20 cellular contexts compared by ENCODE assay signal in the genomic region with DNA sequence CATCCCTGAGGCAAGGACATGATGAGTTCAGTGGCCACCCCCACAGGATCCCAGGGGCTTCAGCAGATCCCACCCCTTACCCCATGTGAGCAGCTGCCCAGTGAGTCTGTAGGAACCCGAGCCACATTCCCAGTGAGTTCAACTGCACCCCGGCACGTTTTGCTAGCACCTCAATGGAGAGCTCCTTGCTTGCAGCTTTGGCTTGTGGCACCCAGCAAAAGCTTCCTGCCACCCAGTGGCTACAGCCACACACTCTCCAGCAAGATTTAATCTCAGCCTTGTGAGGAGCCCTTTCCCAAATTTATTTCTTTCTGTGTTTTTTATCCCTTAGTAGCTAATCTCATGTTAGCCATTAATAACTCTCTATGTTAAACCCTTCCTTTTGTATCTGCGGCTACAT.
A peak's percentile ranks its signal among the peaks of the same experiment; 100 is the strongest.
DNase-seq lines count a peak whose midpoint lies in the region; ATAC-seq and TF ChIP-seq lines count a peak whose summit lies in the region.
"Had no signal": no experiment of that assay in that cellular context is flagged by ENCODE, and none has a peak within 500 bp of the region (broad histone marks: within the 10 kb centered on the region; RNA-seq: fewer than 3 reads in every experiment).

No MANE protein-coding gene starts in this region.

- DNase-seq in GM03348 (ENCODE audit: low spot score) (peak; percentile 20), RWPE2 (ENCODE audit: low spot score) (no peak), OCI-M2 (lab: John Stamatoyannopoulos, UW; ENCODE audit: unreplicated experiment) (no peak)
- DNase-seq: activated CD8-positive, alpha-beta T cell treated with anti-CD3 and anti-CD28 coated beads for 36 hours; activated naive CD4-positive, alpha-beta T cell treated with anti-CD3 and anti-CD28 coated beads, Interleukin-2, amount 10 ng/mL, durations not matched to agents 7 days and 5 days; activated T-cell treated with anti-CD3 and anti-CD28 coated beads, Interleukin-2, amount 50 U/mL, for 24 hours; aorta; effector CD4-positive, alpha-beta T cell; left ventricle myocardium inferior; NCI-H1048; NCI-H187 treated with DMSO at 0.1 percent for 48 hours; NCI-H345; RPMI8226; T1000; uterus had no signal

- no peak overlapping the region for H3K4me3 ChIP-seq in RWPE2 (ENCODE audit: severe bottlenecking)
- no peak overlapping the region for H3K4me3 ChIP-seq in iPS-20b (ENCODE audit: low read length)
- H3K4me3 ChIP-seq: left ventricle myocardium inferior, uterus had no signal

- H3K4me1 ChIP-seq in RWPE2 (ENCODE audit: insufficient read depth, poor library complexity, severe bottlenecking) = peaks cover 6% of the 10 kb centered on the region
- H3K4me1 ChIP-seq in iPS-20b (ENCODE audit: insufficient read depth, low read length) = no peaks in the 10 kb centered on the region
- H3K4me1 ChIP-seq: left ventricle myocardium inferior, uterus had no signal

- H3K27ac ChIP-seq in RWPE2 (ENCODE audit: poor library complexity, severe bottlenecking) (no peak overlapping the region), iPS-20b (ENCODE audit: low read length) (no peak overlapping the region)
- H3K27ac ChIP-seq: left ventricle myocardium inferior, uterus had no signal

- peak; percentile 12 for TF ChIP-seq CTCF in RWPE2 (IDR thresholded peaks at IDR 0.05; ENCODE audit: poor library complexity, severe bottlenecking)

- ATAC-seq in RWPE2 (ENCODE audit: low read depth) (0 out of 3 replicates have a peak, but pooled peaks have one; percentile 9), HG03108 (IDR thresholded peaks at IDR 0.05; ENCODE audit: unreplicated experiment) (no peak), GM18520 (IDR thresholded peaks at IDR 0.05; ENCODE audit: unreplicated experiment) (no peak)
- ATAC-seq: activated CD4-positive, CD25-positive, alpha-beta regulatory T cell treated with anti-CD3 and anti-CD28 coated beads, Interleukin-2, amount 50 U/mL, for 24 hours; activated CD8-positive, alpha-beta T cell treated with anti-CD3 and anti-CD28 coated beads for 36 hours; stimulated activated memory B cell treated with anti-CD40 and anti-IgM and Interleukin-4, amounts not matched to agents 10 μg/mL and 1 μg/mL and 100 μg/mL, for 72 hours had no signal

- H3K36me3 ChIP-seq in RWPE2 (ENCODE audit: low read depth) (no peaks in the 10 kb centered on the region), iPS-20b (ENCODE audit: insufficient read depth, low read depth, low read length) (no peaks in the 10 kb centered on the region)
- H3K36me3 ChIP-seq: left ventricle myocardium inferior, uterus had no signal

- H3K9ac ChIP-seq in iPS-20b (ENCODE audit: low read depth, low read length) = peak overlapping the region; percentile 15; the same call in 1 of the 2 replicates

- H3K27me3 ChIP-seq in RWPE2 (ENCODE audit: insufficient read depth, poor library complexity, severe bottlenecking) (no peaks in the 10 kb centered on the region), iPS-20b (ENCODE audit: insufficient read depth, low read length) (no peaks in the 10 kb centered on the region)
- H3K27me3 ChIP-seq: uterus had no signal

- no peaks in the 10 kb centered on the region for H3K9me3 ChIP-seq in RWPE2 (ENCODE audit: severe bottlenecking)
- H3K9me3 ChIP-seq in iPS-20b (ENCODE audit: insufficient read depth, low read depth, low read length) = no peaks in the 10 kb centered on the region
- H3K9me3 ChIP-seq: left ventricle myocardium inferior, uterus had no signal
